ENCODE assay signal across 9 cellular contexts in the genomic region with DNA sequence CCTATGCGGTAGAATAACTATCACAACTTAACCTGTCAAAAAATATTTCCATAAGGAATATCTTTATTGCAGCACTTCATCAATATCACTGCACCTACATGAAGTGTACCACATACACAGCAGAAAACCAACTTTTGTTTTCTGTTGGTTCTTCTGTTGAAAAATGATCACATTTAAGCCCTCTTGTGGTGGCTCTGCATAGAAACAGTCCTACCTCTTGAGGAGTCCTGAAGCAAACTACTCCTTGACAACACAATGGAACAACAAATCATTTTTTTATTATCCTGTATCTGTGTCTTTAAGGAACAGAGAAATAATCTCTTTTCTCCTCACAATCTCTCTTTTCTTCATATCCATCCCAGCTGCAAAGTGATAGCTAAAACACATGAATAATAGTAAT. TPM values are rescaled to one million over a fixed set of nuclear protein-coding genes. Genes with fewer than 3 reads are reported as not detected.
DNase-seq lines count a peak whose midpoint lies in the region; ATAC-seq and TF ChIP-seq lines count a peak whose summit lies in the region.
"Had no signal": no experiment of that assay in that cellular context is flagged by ENCODE, and none has a peak within 500 bp of the region (broad histone marks: within the 10 kb centered on the region; RNA-seq: fewer than 3 reads in every experiment).

No MANE protein-coding gene starts in this region.

- no peak overlapping the region for H3K14ac ChIP-seq in H9 (ENCODE audit: insufficient read depth, low read length)

- H2BK12ac ChIP-seq in H9 (ENCODE audit: insufficient read length, low read depth, low read length) = no peak overlapping the region

- H4K8ac ChIP-seq in H9 (replicated peaks; ENCODE audit: insufficient read length, low read depth, low read length) = no peak overlapping the region

- H2AFZ ChIP-seq in H9 (ENCODE audit: low read length) = no peak overlapping the region
- no peak overlapping the region for H2AFZ ChIP-seq in hepatocyte

- no peak overlapping the region for H3K4ac ChIP-seq in H9 (ENCODE audit: low read depth, low read length)

- H3K56ac ChIP-seq in H9 (ENCODE audit: insufficient read length, low read depth, low read length) = no peak overlapping the region

- H3K79me2 ChIP-seq in H9 (ENCODE audit: insufficient read depth, low read length) (no peaks in the 10 kb centered on the region), hepatocyte (no peaks in the 10 kb centered on the region)

- WGBS in H9 (ENCODE audit: extremely low coverage, insufficient read length, low lambda C conversion rate) = no CpG with 5 or more reads among the region's 1 CpG
- WGBS in hepatocyte (ENCODE audit: low lambda C conversion rate, missing lambda C conversion rate) = 91% methylated on average over 1 of the region's 1 CpG

- H3K23ac ChIP-seq in H9 (ENCODE audit: insufficient read length, low read depth, low read length) = no peak overlapping the region

- DNase-seq in CMK (ENCODE audit: low read depth) (peak; percentile 32), H9 (no peak), RPMI8226 (peak; percentile 18), hepatocyte (ENCODE audit: low spot score) (peak; percentile 53), ureter (ENCODE audit: low spot score) (no peak), NCI-H345 (lab: John Stamatoyannopoulos, UW) (no peak)
- DNase-seq in activated CD4-positive, CD25-positive, alpha-beta regulatory T cell (lab: John Stamatoyannopoulos, UW) = no peak

- no peaks in the 10 kb centered on the region for H3K9me3 Mint-ChIP-seq in H9

- H2BK20ac ChIP-seq in H9 (ENCODE audit: low read depth, low read length, poor library complexity, severe bottlenecking) = no peak overlapping the region

- no peaks in the 10 kb centered on the region for H3K79me1 ChIP-seq in H9 (ENCODE audit: insufficient read depth, low read depth, low read length, poor library complexity, severe bottlenecking)

- no peak for ATAC-seq in HG03280 (IDR thresholded peaks at IDR 0.05; ENCODE audit: unreplicated experiment)

- no peaks in the 10 kb centered on the region for H3K9me2 ChIP-seq in hepatocyte (replicated peaks; ENCODE audit: insufficient read depth)

- H4K20me1 ChIP-seq in H9 (ENCODE audit: control insufficient read depth, insufficient read depth, insufficient read length) (no peaks in the 10 kb centered on the region), hepatocyte (ENCODE audit: insufficient read depth, poor library complexity, severe bottlenecking) (no peaks in the 10 kb centered on the region)

- H3K27me3 ChIP-seq in H9 (ENCODE audit: insufficient read depth, low read length) (no peaks in the 10 kb centered on the region), hepatocyte (no peaks in the 10 kb centered on the region)

- peaks cover 5 to 6% of the 10 kb centered on the region in 2 experiments; a peak in 3 of 4 replicates for H3K4me1 Mint-ChIP-seq in H9

- no peak overlapping the region for H4K5ac ChIP-seq in H9 (ENCODE audit: insufficient read length, low read depth, low read length)

- H2AK5ac ChIP-seq in H9 (ENCODE audit: insufficient read length, low read length) = no peak overlapping the region

- H3K9me3 ChIP-seq in H9 (ENCODE audit: control insufficient read depth, low read depth, low read length) (no peaks in the 10 kb centered on the region), hepatocyte (ENCODE audit: low read depth) (no peaks in the 10 kb centered on the region)

- no peak overlapping the region for H3K9ac ChIP-seq in H9 (ENCODE audit: extremely low read depth, insufficient read length, low read length)

- no peak overlapping the region for H2BK15ac ChIP-seq in H9 (ENCODE audit: low read depth, low read length)

- H3K36me3 Mint-ChIP-seq in H9 (ENCODE audit: insufficient read depth in 1 of 3, low read depth in 3 of 3) = no peaks in the 10 kb centered on the region

- no peaks in the 10 kb centered on the region for H3K36me3 ChIP-seq in hepatocyte (replicated peaks; ENCODE audit: insufficient read depth, low read depth)

- TF ChIP-seq CTCF in H9 (conservative IDR thresholded peaks at IDR 0.05) (peak; percentile 71), hepatocyte (IDR thresholded peaks at IDR 0.05; ENCODE audit: poor library complexity) (peak; percentile 50)

- no peak overlapping the region for H2BK5ac ChIP-seq in H9 (ENCODE audit: insufficient read length, low read length)

- H3K23me2 ChIP-seq in H9 (ENCODE audit: insufficient read length, low read depth, low read length, poor library complexity, severe bottlenecking) = no peaks in the 10 kb centered on the region

- no peaks in the 10 kb centered on the region; the same call in 1 of the 2 replicates for H3K27me3 Mint-ChIP-seq in H9 (ENCODE audit: low read depth)

- H3K27ac ChIP-seq in H9 (ENCODE audit: insufficient read length, low read depth, low read length) = no peak overlapping the region
- no peak overlapping the region for H3K27ac ChIP-seq in hepatocyte

- H3T11ph ChIP-seq in H9 (ENCODE audit: low read length) = no peak overlapping the region

- no peak overlapping the region for H3K18ac ChIP-seq in H9 (ENCODE audit: insufficient read length, low read depth, low read length)

- H4K91ac ChIP-seq in H9 (ENCODE audit: insufficient read length, low read depth, low read length) = no peak overlapping the region

- no peak overlapping the region for H3K4me2 ChIP-seq in H9 (ENCODE audit: insufficient read depth, insufficient read length, low read length)
- H3K4me2 ChIP-seq in hepatocyte = no peak overlapping the region

- no peak overlapping the region for H3K27ac Mint-ChIP-seq in H9

- no peak overlapping the region for H2BK120ac ChIP-seq in H9 (ENCODE audit: low read depth, low read length, poor library complexity, severe bottlenecking)

- no peak overlapping the region for H3K4me3 ChIP-seq in hepatocyte

- H3K4me1 ChIP-seq in H9 (ENCODE audit: insufficient read depth, low read length) (peaks cover 5% of the 10 kb centered on the region), hepatocyte (ENCODE audit: insufficient read depth) (no peaks in the 10 kb centered on the region)

- H3K4me3 Mint-ChIP-seq in H9 = no peak overlapping the region

RNA-seq across cellular contexts. Expression of a gene that starts 39.8 kb away (rescaled TPM):
- not detected in 2 replicates for total RNA-seq in H9 (2021)
- total RNA-seq in hepatocyte = 0.37 and 0.80 TPM in 2 replicates
- 0.06 and 0.86 TPM in 2 replicates for polyA plus RNA-seq in hepatocyte
- not detected for total RNA-seq in ureter
- total RNA-seq: mononuclear cell had no signal

Comparison
In these comparisons a context has a peak if more than half of its experiments do, and no peak if none do; other contexts are left out.
1. DNase-seq: peak in CMK (single experiment), RPMI8226 (single experiment) and hepatocyte (single experiment); none in H9 (single experiment), ureter (single experiment), activated CD4-positive, CD25-positive, alpha-beta regulatory T cell (0 of 4) and NCI-H345 (single experiment).